32 cellular contexts compared by ENCODE assay signal in genomic region chr4:173386751-173387150, GRCh38. TPM values are rescaled to one million over a fixed set of nuclear protein-coding genes. Genes with fewer than 3 reads are reported as not detected.
"Had no signal": no experiment of that assay in that cellular context is flagged by ENCODE, and none has a peak within 500 bp of the region (broad histone marks: within the 10 kb centered on the region; RNA-seq: fewer than 3 reads in every experiment).

No MANE protein-coding gene starts in this region.

- H3K36me3 ChIP-seq: brain microvascular endothelial cell, colonic mucosa, gastrocnemius medialis, WERI-Rb-1 had no signal

- H3K4me1 ChIP-seq: colonic mucosa, gastrocnemius medialis had no signal

- H3K27ac ChIP-seq: brain microvascular endothelial cell, colonic mucosa, gastrocnemius medialis, heart left ventricle, WERI-Rb-1 had no signal

- H3K9me3 ChIP-seq: colonic mucosa, gastrocnemius medialis, heart left ventricle had no signal

- H3K27me3 ChIP-seq: brain microvascular endothelial cell, colonic mucosa, gastrocnemius medialis, heart left ventricle had no signal

- H3K4me3 ChIP-seq: colonic mucosa, gastrocnemius medialis, heart left ventricle had no signal

- FAIRE-seq: astrocyte, endometrium, endothelial cell of umbilical vein had no signal

- DNase-seq: activated B cell treated with CpG ODN at 0.5 μM for 24 hours; activated CD4-positive, alpha-beta T cell treated with anti-CD3 and anti-CD28 coated beads for 48 hours; activated CD4-positive, alpha-beta T cell treated with anti-CD3 and anti-CD28 coated beads, Interleukin-2, amount 50 U/mL, for 1 hour; activated CD4-positive, alpha-beta T cell treated with anti-CD3 and anti-CD28 coated beads, Interleukin-2, amount 50 U/mL, for 48 hours; activated CD8-positive, alpha-beta memory T cell treated with anti-CD3 and anti-CD28 coated beads for 24 hours; activated CD8-positive, alpha-beta T cell treated with anti-CD3 and anti-CD28 coated beads for 36 hours; activated effector memory CD4-positive, alpha-beta T cell treated with Interleukin-2 at 50 U/mL for 16 hours; activated gamma-delta T cell treated with Interleukin-2 at 50 U/mL for 16 hours; activated naive CD4-positive, alpha-beta T cell treated with anti-CD3 and anti-CD28 coated beads, Interleukin-2, amount 50 U/mL, for 16 hours; activated naive CD4-positive, alpha-beta T cell treated with Interleukin-2 at 50 U/mL for 16 hours; activated T-cell treated with anti-CD3 and anti-CD28 coated beads, Interleukin-2, amount 50 U/mL, for 4 hours; amniotic stem cell; anterior cingulate cortex; brain microvascular endothelial cell; caudate nucleus; colonic mucosa; effector CD8-positive, alpha-beta T cell; foreskin fibroblast; gastrocnemius medialis; glutamatergic neuron; heart left ventricle; T-helper 17 cell; T1000; WERI-Rb-1 had no signal

- ATAC-seq: activated CD4-positive, CD25-positive, alpha-beta regulatory T cell treated with anti-CD3 and anti-CD28 coated beads, Interleukin-2, amount 50 U/mL, for 24 hours; activated CD8-positive, alpha-beta T cell treated with anti-CD3 and anti-CD28 coated beads for 36 hours; activated T-cell treated with anti-CD3 and anti-CD28 coated beads, Interleukin-2, amount 50 U/mL, for 4 hours; activated T-helper 17 cell treated with anti-CD3 and anti-CD28 coated beads, Interleukin-2, amount 50 U/mL, for 72 hours; esophagus mucosa; gastrocnemius medialis; heart left ventricle; T-helper 17 cell had no signal

RNA-seq across cellular contexts. Expression of gene SCRG1, which starts 12.2 kb away (rescaled TPM):
- total RNA-seq: activated B cell treated with CpG ODN at 0.5 μM for 24 hours; activated CD8-positive, alpha-beta T cell treated with anti-CD3 and anti-CD28 coated beads for 36 hours; activated T-cell treated with anti-CD3 and anti-CD28 coated beads, Interleukin-2, amount 50 U/mL, for 4 hours; activated T-helper 17 cell treated with anti-CD3 and anti-CD28 coated beads, Interleukin-2, amount 50 U/mL, for 72 hours; dermis microvascular lymphatic vessel endothelial cell; endothelial cell of umbilical vein; epithelial cell of proximal tubule; gastrocnemius medialis; T-helper 17 cell had no signal
- polyA plus RNA-seq: endothelial cell of umbilical vein had no signal
